ENCODE assay signal across 14 cellular contexts in the genomic region with DNA sequence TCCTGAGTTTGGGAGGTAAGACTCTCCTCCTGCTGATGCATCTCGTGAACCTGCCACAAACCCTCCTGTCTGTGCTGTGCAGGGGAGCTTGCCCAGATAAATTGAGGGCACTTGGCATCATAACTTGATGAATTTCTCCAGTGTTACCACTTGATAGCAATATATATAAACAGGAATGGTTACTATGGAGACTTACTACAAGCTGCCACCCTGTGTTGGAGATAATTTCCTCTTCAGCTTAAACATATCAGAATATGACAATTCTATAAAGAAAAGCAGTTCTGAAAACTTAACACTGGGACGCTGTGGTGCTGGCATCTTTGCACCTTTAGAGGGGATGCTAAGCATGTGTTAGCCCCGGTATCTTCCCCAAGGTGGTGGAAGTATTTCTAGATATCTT.
"Had no signal": no experiment of that assay in that cellular context is flagged by ENCODE, and none has a peak within 500 bp of the region (broad histone marks: within the 10 kb centered on the region; RNA-seq: fewer than 3 reads in every experiment).

No MANE protein-coding gene starts in this region.

- H3K27me3 ChIP-seq: colonic mucosa, heart right ventricle, left lung, thyroid gland, uterus had no signal

- H3K79me2 ChIP-seq: parathyroid adenoma had no signal

- FAIRE-seq: frontal cortex, islet of Langerhans had no signal

- DNase-seq: activated gamma-delta T cell; activated naive CD8-positive, alpha-beta T cell treated with anti-CD3 and anti-CD28 coated beads, Interleukin-2, amount 10 ng/mL, durations not matched to agents 7 days and 5 days; colonic mucosa; effector CD4-positive, alpha-beta T cell; heart right ventricle; left lung; mesenchymal stem cell; nephron progenitor cell; thyroid gland; uterus had no signal

- H3K9ac ChIP-seq: parathyroid adenoma had no signal

- H3K27ac ChIP-seq: colonic mucosa, heart right ventricle, left lung, parathyroid adenoma, thyroid gland, uterus had no signal

- H3K9me3 ChIP-seq: colonic mucosa, heart right ventricle, left lung, thyroid gland, uterus had no signal

- H3K4me3 Mint-ChIP-seq: activated naive CD8-positive, alpha-beta T cell treated with anti-CD3 and anti-CD28 coated beads, Interleukin-2, amount 10 ng/mL, durations not matched to agents 7 days and 5 days; nephron progenitor cell had no signal

- ATAC-seq: activated CD4-positive, CD25-positive, alpha-beta regulatory T cell treated with anti-CD3 and anti-CD28 coated beads, Interleukin-2, amount 50 U/mL, for 24 hours; heart right ventricle; left lung had no signal

- H3K27ac Mint-ChIP-seq: activated naive CD8-positive, alpha-beta T cell treated with anti-CD3 and anti-CD28 coated beads, Interleukin-2, amount 10 ng/mL, durations not matched to agents 7 days and 5 days; nephron progenitor cell had no signal

- H3K4me3 ChIP-seq: colonic mucosa, heart right ventricle, left lung, thyroid gland, uterus had no signal

- H3K36me3 ChIP-seq: uterus had no signal

- H3K9me3 Mint-ChIP-seq: activated naive CD8-positive, alpha-beta T cell treated with anti-CD3 and anti-CD28 coated beads, Interleukin-2, amount 10 ng/mL, durations not matched to agents 7 days and 5 days; nephron progenitor cell had no signal

- H2AFZ ChIP-seq: parathyroid adenoma had no signal

- H3K27me3 Mint-ChIP-seq: activated naive CD8-positive, alpha-beta T cell treated with anti-CD3 and anti-CD28 coated beads, Interleukin-2, amount 10 ng/mL, durations not matched to agents 7 days and 5 days had no signal

- H3K4me1 ChIP-seq: colonic mucosa, parathyroid adenoma, thyroid gland, uterus had no signal
